ENCODE assay signal across 10 cellular contexts in the genomic region with DNA sequence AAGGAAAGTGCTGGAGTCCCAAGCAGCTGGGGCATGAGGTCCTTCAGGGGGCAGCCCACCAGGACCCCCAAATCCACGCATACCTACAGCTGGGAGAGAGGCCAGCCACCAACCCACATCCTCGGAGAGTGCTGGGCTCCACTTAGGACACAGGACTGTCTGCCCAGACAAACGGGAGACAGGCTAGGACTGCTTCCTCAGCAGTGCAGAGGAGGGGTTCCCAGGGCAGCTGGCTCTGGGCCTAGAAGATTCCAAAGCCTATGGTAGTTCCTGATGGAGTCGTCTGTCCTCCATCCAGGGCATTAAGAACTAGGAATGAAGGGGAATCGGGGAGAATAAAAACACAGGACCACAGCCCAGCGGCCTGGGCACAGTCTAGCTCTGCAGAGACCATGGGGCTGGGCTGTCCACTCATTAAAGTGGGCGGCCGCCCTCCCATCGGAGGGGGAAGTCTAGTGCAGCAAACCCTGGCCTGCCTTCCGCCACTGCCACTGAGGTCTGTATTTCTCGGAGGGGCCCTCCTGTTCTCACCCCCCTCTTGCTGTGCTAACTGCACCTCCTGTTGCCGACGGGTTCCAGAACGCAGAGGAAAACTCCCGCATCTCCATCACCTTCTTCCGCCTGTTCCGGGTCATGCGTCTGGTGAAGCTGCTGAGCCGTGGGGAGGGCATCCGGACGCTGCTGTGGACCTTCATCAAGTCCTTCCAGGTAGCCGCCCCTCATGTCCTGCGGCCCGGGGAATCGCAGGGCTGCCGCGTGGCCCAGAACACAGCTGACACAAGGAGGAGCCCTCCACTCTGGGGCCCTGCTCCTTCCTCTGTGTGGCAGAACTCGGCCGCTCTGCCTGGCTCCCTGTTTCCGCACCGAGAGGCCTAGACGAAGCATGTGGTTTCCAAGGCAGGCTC.
"Had no signal": no experiment of that assay in that cellular context is flagged by ENCODE, and none has a peak within 500 bp of the region (broad histone marks: within the 10 kb centered on the region; RNA-seq: fewer than 3 reads in every experiment).

No MANE protein-coding gene starts in this region.

- H3K36me3 Mint-ChIP-seq: activated naive CD4-positive, alpha-beta T cell treated with anti-CD3 and anti-CD28 coated beads, Interleukin-2, amount 10 ng/mL, durations not matched to agents 7 days and 5 days; stimulated activated effector memory CD8-positive, alpha-beta T cell treated with anti-CD3 and anti-CD28 coated beads, Interleukin-12 subunit alpha, Interleukin-12 subunit beta, amount 100 ng/mL, for 72 hours had no signal

- ATAC-seq: psoas muscle had no signal

- H3K36me3 ChIP-seq: vagina had no signal

- H3K27ac Mint-ChIP-seq: activated naive CD4-positive, alpha-beta T cell treated with anti-CD3 and anti-CD28 coated beads, Interleukin-2, amount 10 ng/mL, durations not matched to agents 7 days and 5 days; mesothelial cell of epicardium; stimulated activated effector memory CD8-positive, alpha-beta T cell treated with anti-CD3 and anti-CD28 coated beads, Interleukin-12 subunit alpha, Interleukin-12 subunit beta, amount 100 ng/mL, for 72 hours had no signal

- H3K9me3 ChIP-seq: psoas muscle, vagina had no signal

- H3K79me2 ChIP-seq: hepatocyte had no signal

- DNase-seq: activated CD4-positive, alpha-beta T cell treated with anti-CD3 and anti-CD28 coated beads, Interleukin-2, amount 50 U/mL, for 4 hours; activated naive CD4-positive, alpha-beta T cell treated with anti-CD3 and anti-CD28 coated beads, Interleukin-2, amount 10 ng/mL, durations not matched to agents 7 days and 5 days; activated T-cell treated with anti-CD3 and anti-CD28 coated beads for 4 hours; psoas muscle; stimulated activated CD4-positive, alpha-beta T cell treated with anti-CD3 and anti-CD28 coated beads, Interleukin-12 subunit alpha, Interleukin-12 subunit beta, amount 100 ng/mL, for 4 hours; stimulated activated CD4-positive, alpha-beta T cell treated with anti-CD3 and anti-CD28 coated beads, Interleukin-2, amount 100 ng/mL, for 24 hours had no signal

- H3K27ac ChIP-seq: hepatocyte, psoas muscle, vagina had no signal

- H3K4me3 Mint-ChIP-seq: activated naive CD4-positive, alpha-beta T cell treated with anti-CD3 and anti-CD28 coated beads, Interleukin-2, amount 10 ng/mL, durations not matched to agents 7 days and 5 days; mesothelial cell of epicardium; stimulated activated effector memory CD8-positive, alpha-beta T cell treated with anti-CD3 and anti-CD28 coated beads, Interleukin-12 subunit alpha, Interleukin-12 subunit beta, amount 100 ng/mL, for 72 hours had no signal

- H3K9me3 Mint-ChIP-seq: activated naive CD4-positive, alpha-beta T cell treated with anti-CD3 and anti-CD28 coated beads, Interleukin-2, amount 10 ng/mL, durations not matched to agents 7 days and 5 days; stimulated activated effector memory CD8-positive, alpha-beta T cell treated with anti-CD3 and anti-CD28 coated beads, Interleukin-12 subunit alpha, Interleukin-12 subunit beta, amount 100 ng/mL, for 72 hours had no signal

- H3K27me3 ChIP-seq: hepatocyte, vagina had no signal

- H2AFZ ChIP-seq: hepatocyte had no signal

- H3K4me2 ChIP-seq: hepatocyte had no signal

- H3K4me3 ChIP-seq: hepatocyte, psoas muscle, vagina had no signal

- H3K4me1 ChIP-seq: psoas muscle, vagina had no signal

- H3K4me1 Mint-ChIP-seq: activated naive CD4-positive, alpha-beta T cell treated with anti-CD3 and anti-CD28 coated beads, Interleukin-2, amount 10 ng/mL, durations not matched to agents 7 days and 5 days; stimulated activated effector memory CD8-positive, alpha-beta T cell treated with anti-CD3 and anti-CD28 coated beads, Interleukin-12 subunit alpha, Interleukin-12 subunit beta, amount 100 ng/mL, for 72 hours had no signal
